Comparison of ENCODE assay signal across 22 cellular contexts in the genomic region with DNA sequence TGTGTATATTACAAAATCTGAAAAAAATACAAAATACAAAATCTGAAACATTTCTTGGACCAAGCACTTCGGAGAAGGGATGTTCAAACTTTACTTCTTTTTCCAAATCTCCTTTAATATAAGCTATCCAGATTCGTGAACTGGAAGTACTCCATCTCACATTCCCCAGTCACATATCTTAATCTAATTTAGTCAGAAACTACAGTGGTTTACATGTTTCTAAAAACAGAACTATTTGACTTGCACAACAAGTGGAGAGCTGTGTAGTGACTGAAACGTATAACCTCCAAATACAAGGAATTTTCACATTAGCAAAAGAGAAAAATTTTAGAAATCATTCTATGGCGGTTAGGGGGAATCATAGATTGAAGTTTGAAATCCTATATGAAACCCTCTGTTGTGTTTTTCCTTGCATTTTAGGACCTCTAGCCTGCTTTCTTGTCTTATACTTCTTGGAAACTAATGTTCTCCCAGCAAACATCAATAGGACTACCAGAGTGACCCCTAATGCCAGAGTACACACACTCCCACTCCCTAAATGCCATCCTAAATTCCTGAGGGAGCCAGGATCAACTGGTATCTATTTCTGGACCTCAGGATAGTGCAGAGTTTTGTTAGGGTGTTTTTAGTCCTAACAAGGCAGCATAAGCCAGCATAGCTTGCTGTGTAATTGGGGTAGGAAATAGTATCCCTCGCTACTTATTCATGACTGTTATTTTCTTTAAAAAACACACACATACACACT. TPM values are rescaled to one million over a fixed set of nuclear protein-coding genes. Genes with fewer than 3 reads are reported as not detected.
DNase-seq lines count a peak whose midpoint lies in the region; ATAC-seq and TF ChIP-seq lines count a peak whose summit lies in the region.
"Had no signal": no experiment of that assay in that cellular context is flagged by ENCODE, and none has a peak within 500 bp of the region (broad histone marks: within the 10 kb centered on the region; RNA-seq: fewer than 3 reads in every experiment).

No MANE protein-coding gene starts in this region.

- no peaks in the 10 kb centered on the region for H3K9me3 ChIP-seq in esophagus squamous epithelium
- H3K9me3 ChIP-seq in osteoblast (ENCODE audit: low read depth, low read length) = no peaks in the 10 kb centered on the region
- H3K9me3 ChIP-seq in CD4-positive, alpha-beta T cell (ENCODE audit: control insufficient read depth, low read length) = no peaks in the 10 kb centered on the region
- H3K9me3 ChIP-seq: colonic mucosa, gastrocnemius medialis, pancreas had no signal

- H3K27ac ChIP-seq in esophagus squamous epithelium = peak overlapping the region in 3 of 4 donors; percentile 52 to 68 (median 56)
- peak overlapping the region; percentile 1 for H3K27ac ChIP-seq in osteoblast (ENCODE audit: low read depth, low read length)
- no peak overlapping the region for H3K27ac ChIP-seq in CD4-positive, alpha-beta T cell (ENCODE audit: low read depth, low read length)
- H3K27ac ChIP-seq: colonic mucosa, gastrocnemius medialis, pancreas had no signal

- H3K9me3 Mint-ChIP-seq in CD4-positive, alpha-beta T cell = no peaks in the 10 kb centered on the region
- H3K9me3 Mint-ChIP-seq: activated naive CD4-positive, alpha-beta T cell treated with anti-CD3 and anti-CD28 coated beads, Interleukin-2, amount 50 U/mL, for 24 hours; activated T-cell treated with anti-CD3 and anti-CD28 coated beads, Interleukin-2, amount 50 U/mL, for 72 hours; CD8-positive, alpha-beta T cell; naive thymus-derived CD8-positive, alpha-beta T cell had no signal

- H3K4me3 ChIP-seq in esophagus squamous epithelium (no peak overlapping the region), osteoblast (ENCODE audit: insufficient read depth, low read length) (no peak overlapping the region)
- H3K4me3 ChIP-seq: colonic mucosa, gastrocnemius medialis, pancreas had no signal

- H3K27me3 ChIP-seq in esophagus squamous epithelium (no peaks in the 10 kb centered on the region), osteoblast (ENCODE audit: insufficient read depth, low read length) (no peaks in the 10 kb centered on the region)
- H3K27me3 ChIP-seq in CD4-positive, alpha-beta T cell (ENCODE audit: control insufficient read depth, insufficient read depth, low read length) = no peaks in the 10 kb centered on the region
- H3K27me3 ChIP-seq: colonic mucosa, gastrocnemius medialis, pancreas had no signal

- no peaks in the 10 kb centered on the region for H3K79me2 ChIP-seq in osteoblast (ENCODE audit: insufficient read depth, low read length)

- H3K4me1 ChIP-seq in esophagus squamous epithelium (no peaks in the 10 kb centered on the region), osteoblast (ENCODE audit: insufficient read depth, low read length) (peaks cover 8% of the 10 kb centered on the region)
- H3K4me1 ChIP-seq: colonic mucosa, gastrocnemius medialis, pancreas had no signal

- no peaks in the 10 kb centered on the region for H3K4me1 Mint-ChIP-seq in CD4-positive, alpha-beta T cell (ENCODE audit: low read depth)
- H3K4me1 Mint-ChIP-seq: activated naive CD4-positive, alpha-beta T cell treated with anti-CD3 and anti-CD28 coated beads, Interleukin-2, amount 50 U/mL, for 24 hours; memory B cell had no signal

- no peaks in the 10 kb centered on the region for H3K27me3 Mint-ChIP-seq in CD4-positive, alpha-beta T cell
- H3K27me3 Mint-ChIP-seq: memory B cell had no signal

- no peak overlapping the region for H3K27ac Mint-ChIP-seq in CD4-positive, alpha-beta T cell
- H3K27ac Mint-ChIP-seq: activated naive CD4-positive, alpha-beta T cell treated with anti-CD3 and anti-CD28 coated beads, Interleukin-2, amount 50 U/mL, for 24 hours; activated T-cell treated with anti-CD3 and anti-CD28 coated beads, Interleukin-2, amount 50 U/mL, for 72 hours; CD8-positive, alpha-beta T cell; memory B cell; naive thymus-derived CD8-positive, alpha-beta T cell had no signal

- peak overlapping the region; percentile 70 for H2AFZ ChIP-seq in osteoblast (ENCODE audit: low read length)

- DNase-seq in DMS114 treated with DMSO at 0.1 percent for 48 hours (lab: John Stamatoyannopoulos, UW; ENCODE audit: unreplicated experiment) (peak; percentile 83), MV-4-11 (lab: John Stamatoyannopoulos, UW) (peak; percentile 30), esophagus squamous epithelium (lab: John Stamatoyannopoulos, UW) (no peak), osteoblast (ENCODE audit: insufficient read length, low spot score, missing footprints) (peak; percentile 61)
- DNase-seq in CD4-positive, alpha-beta T cell = no peak
- no peak for DNase-seq in stimulated activated CD4-positive, alpha-beta T cell treated with anti-CD3 and anti-CD28 coated beads, Interleukin-2, amount 100 ng/mL, for 24 hours
- DNase-seq: activated CD4-positive, CD25-positive, alpha-beta regulatory T cell treated with anti-CD3 and anti-CD28 coated beads, Interleukin-2, amount 50 U/mL, for 72 hours; activated T-cell treated with anti-CD3 and anti-CD28 coated beads, Interleukin-2, amount 50 U/mL, for 72 hours; CD8-positive, alpha-beta T cell; colonic mucosa; gastrocnemius medialis; KG1; naive thymus-derived CD8-positive, alpha-beta T cell; NCI-H1048; NCI-H2029 treated with DMSO at 0.1 percent for 48 hours; NCI-H510A; pancreas; right cardiac atrium had no signal

- no peaks in the 10 kb centered on the region for H3K36me3 Mint-ChIP-seq in CD4-positive, alpha-beta T cell (ENCODE audit: low read depth)
- H3K36me3 Mint-ChIP-seq: activated naive CD4-positive, alpha-beta T cell treated with anti-CD3 and anti-CD28 coated beads, Interleukin-2, amount 50 U/mL, for 24 hours; CD8-positive, alpha-beta T cell; memory B cell; naive thymus-derived CD8-positive, alpha-beta T cell had no signal

- CTCF ChIA-PET in CD4-positive, alpha-beta T cell (lab: Charles Lee) = no interaction called here

- H3K36me3 ChIP-seq in esophagus squamous epithelium (no peaks in the 10 kb centered on the region), osteoblast (ENCODE audit: insufficient read depth, low read length) (no peaks in the 10 kb centered on the region)
- H3K36me3 ChIP-seq: colonic mucosa, gastrocnemius medialis, pancreas had no signal

- no peak overlapping the region for H3K4me3 Mint-ChIP-seq in CD4-positive, alpha-beta T cell
- H3K4me3 Mint-ChIP-seq: activated naive CD4-positive, alpha-beta T cell treated with anti-CD3 and anti-CD28 coated beads, Interleukin-2, amount 50 U/mL, for 24 hours; activated T-cell treated with anti-CD3 and anti-CD28 coated beads, Interleukin-2, amount 50 U/mL, for 72 hours; CD8-positive, alpha-beta T cell; memory B cell; naive thymus-derived CD8-positive, alpha-beta T cell had no signal

- WGBS in esophagus squamous epithelium, 2 donors = 40 to 66% methylated on average over 5 of the region's 5 CpGs

- POLR2A ChIA-PET in CD4-positive, alpha-beta T cell (lab: Charles Lee) = no interaction called here

- ATAC-seq in HG02870 (IDR thresholded peaks at IDR 0.05; ENCODE audit: unreplicated experiment) = no peak
- no peak for ATAC-seq in CD4-positive, alpha-beta T cell (ENCODE audit: poor library complexity)
- ATAC-seq in GM18870 (IDR thresholded peaks at IDR 0.05; ENCODE audit: unreplicated experiment) = no peak
- ATAC-seq: activated T-cell treated with anti-CD3 and anti-CD28 coated beads, Interleukin-2, amount 50 U/mL, for 72 hours; CD8-positive, alpha-beta T cell; gastrocnemius medialis; naive thymus-derived CD8-positive, alpha-beta T cell; pancreas had no signal

- no peaks in the 10 kb centered on the region for H4K20me1 ChIP-seq in osteoblast (ENCODE audit: insufficient read depth, low read length)

- no peak for TF ChIP-seq CTCF in esophagus squamous epithelium (IDR thresholded peaks at IDR 0.05)
- TF ChIP-seq CTCF in osteoblast (IDR thresholded peaks at IDR 0.05; ENCODE audit: extremely low read depth, low read depth, low read length) = no peak
- TF ChIP-seq CTCF in CD4-positive, alpha-beta T cell (IDR thresholded peaks at IDR 0.05) = no peak

- intact Hi-C loops in esophagus squamous epithelium (cut with DNase I) = no loop called here
- intact Hi-C loops in CD4-positive, alpha-beta T cell (cut with DNase I, micrococcal nuclease) = no loop called here

- no peak for TF ChIP-seq POLR2A in esophagus squamous epithelium (IDR thresholded peaks at IDR 0.05)

- peak overlapping the region; percentile 22 for H3K4me2 ChIP-seq in osteoblast (ENCODE audit: insufficient read depth, low read length)

RNA-seq across cellular contexts. Expression of a gene that starts 30.2 kb away (rescaled TPM):
- total RNA-seq in esophagus squamous epithelium = 10 to 100 TPM; 17.6 to 58.2 (median 24.8) TPM
- 42.7 and 56.0 TPM in 2 replicates for total RNA-seq in osteoblast
- total RNA-seq in CD4-positive, alpha-beta T cell = 10 to 100 TPM; 85.5 to 91.2 TPM

Comparison
In these comparisons a context has a peak if more than half of its experiments do, and no peak if none do; other contexts are left out.
1. DNase-seq: peak in DMS114 treated with DMSO at 0.1 percent for 48 hours (single experiment), MV-4-11 (single experiment) and osteoblast (single experiment); none in esophagus squamous epithelium (single experiment), CD4-positive, alpha-beta T cell (0 of 10) and stimulated activated CD4-positive, alpha-beta T cell treated with anti-CD3 and anti-CD28 coated beads, Interleukin-2, amount 100 ng/mL, for 24 hours (0 of 2).